Comparison of ENCODE assay signal across 10 cellular contexts in the genomic region with DNA sequence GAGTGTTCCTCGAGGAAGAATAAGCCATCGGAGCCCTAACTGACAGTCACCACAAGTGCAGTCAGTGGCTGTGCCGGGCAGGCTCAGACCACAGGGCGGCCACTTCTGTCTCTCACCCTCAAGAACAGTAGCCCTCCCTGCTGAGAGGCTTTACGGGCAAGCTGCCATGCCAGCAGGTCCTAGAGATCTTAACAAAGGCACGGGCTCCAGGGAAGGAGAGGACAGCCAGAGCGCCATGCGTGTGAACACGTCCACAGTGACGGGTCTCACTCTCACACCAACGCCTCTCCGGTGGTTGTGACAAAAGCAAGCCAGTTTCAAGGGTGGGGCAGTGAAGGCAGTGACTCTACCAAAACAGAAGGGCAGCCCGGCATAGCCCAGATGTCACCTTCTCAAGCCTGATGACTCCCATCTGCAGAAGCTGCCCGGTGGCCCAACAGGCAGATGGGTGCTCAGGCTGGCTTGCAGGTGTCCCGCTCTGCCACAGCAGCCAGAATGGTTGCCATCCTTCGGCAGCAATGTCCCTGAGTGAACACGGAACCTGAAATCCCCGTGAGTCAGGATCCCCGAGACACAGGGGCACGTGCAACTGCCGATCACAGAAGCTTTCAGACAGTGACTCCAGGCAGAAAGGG.
DNase-seq lines count a peak whose midpoint lies in the region; TF ChIP-seq lines count a peak whose summit lies in the region.
"Had no signal": no experiment of that assay in that cellular context is flagged by ENCODE, and none has a peak within 500 bp of the region (broad histone marks: within the 10 kb centered on the region; RNA-seq: fewer than 3 reads in every experiment).

No MANE protein-coding gene starts in this region.

- no peaks in the 10 kb centered on the region for H3K36me3 ChIP-seq in neutrophil
- H3K36me3 ChIP-seq: thoracic aorta had no signal

- TF ChIP-seq POLR2A in erythroblast (IDR thresholded peaks at IDR 0.05; ENCODE audit: low read length), result peak; percentile 9

- no peaks in the 10 kb centered on the region for H3K27me3 ChIP-seq in neutrophil

- no peak for TF ChIP-seq CTCF in neutrophil (IDR thresholded peaks at IDR 0.05)

- DNase-seq in DMS 273 treated with DMSO at 0.1 percent for 48 hours (lab: John Stamatoyannopoulos, UW) (peak; percentile 5), NCI-H187 (lab: John Stamatoyannopoulos, UW) (peak; percentile 17 to 30), erythroblast (lab: John Stamatoyannopoulos, UW) (peak; percentile 41 to 52), NCI-H748 (lab: John Stamatoyannopoulos, UW; ENCODE audit: unreplicated experiment) (no peak), NCI-H446 treated with DMSO at 0.1 percent for 48 hours (lab: John Stamatoyannopoulos, UW) (no peak), middle frontal gyrus (ENCODE audit: extremely low spot score, low spot score) (no peak)
- no peak for DNase-seq in activated effector memory CD4-positive, alpha-beta T cell treated with Interleukin-2 at 50 U/mL for 16 hours

- peak overlapping the region; percentile 51 to 53 for H3K4me3 ChIP-seq in neutrophil (ENCODE audit: low read depth in 1 of 2, low read length in 1 of 2)
- H3K4me3 ChIP-seq: smooth muscle cell, thoracic aorta had no signal

- H3K9me3 ChIP-seq in neutrophil, result no peaks in the 10 kb centered on the region
- H3K9me3 ChIP-seq: thoracic aorta had no signal

- peaks cover 78 to 98% of the 10 kb centered on the region in 2 experiments for H3K4me1 ChIP-seq in neutrophil (ENCODE audit: control insufficient read depth in 1 of 2, insufficient read depth in 1 of 2, low read depth in 1 of 2, low read length in 1 of 2)

- H3K27ac ChIP-seq in neutrophil, result peak overlapping the region; percentile 99
- H3K27ac ChIP-seq: thoracic aorta had no signal

Comparison
In these comparisons a context has a peak if more than half of its experiments do, and no peak if none do; other contexts are left out.
1. DNase-seq: peak in DMS 273 treated with DMSO at 0.1 percent for 48 hours (single experiment), NCI-H187 (2 of 2) and erythroblast (2 of 2); none in NCI-H748 (single experiment), NCI-H446 treated with DMSO at 0.1 percent for 48 hours (single experiment), activated effector memory CD4-positive, alpha-beta T cell treated with Interleukin-2 at 50 U/mL for 16 hours (single experiment) and middle frontal gyrus (single experiment).